1 cellular context compared by ENCODE assay signal in the genomic region with DNA sequence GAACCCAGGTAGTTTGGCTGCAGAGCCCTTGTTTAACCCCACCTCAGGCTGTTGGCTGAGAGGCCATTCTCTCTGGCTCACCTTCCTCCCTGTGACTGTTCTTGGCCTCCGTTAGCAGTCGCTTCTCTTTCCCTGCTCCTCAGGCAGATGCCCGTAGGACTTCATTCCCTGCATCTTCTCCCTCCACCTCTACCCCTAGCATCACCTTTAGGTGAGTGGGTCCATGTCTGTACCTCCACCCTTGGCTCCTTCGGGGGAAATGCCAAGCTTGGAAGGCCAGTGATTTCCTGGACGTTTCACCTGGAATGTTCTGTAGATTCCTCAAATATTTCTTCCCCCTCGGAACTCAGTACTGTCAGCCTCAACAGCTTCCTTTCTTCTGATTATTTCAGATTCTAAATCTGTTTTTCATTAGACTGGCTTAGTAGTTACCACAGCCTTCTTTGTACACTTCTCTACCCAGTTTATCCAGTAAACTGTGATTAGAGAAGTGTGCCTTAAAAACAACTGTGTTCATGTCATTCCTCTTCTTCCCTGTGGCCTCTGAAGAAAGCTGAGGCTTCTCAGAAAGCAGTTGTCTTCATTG.
TF ChIP-seq lines count a peak whose summit lies in the region.

No MANE protein-coding gene starts in this region.

TF ChIP-seq in H1, 55 proteins besides CTCF, POLR2A, EP300 and RAD21:
- TF ChIP-seq SUZ12 (IDR thresholded peaks at IDR 0.05; ENCODE audit: low read length), result no peak
- TF ChIP-seq NRF1 (IDR thresholded peaks at IDR 0.05; ENCODE audit: low read depth, low read length), result no peak
- TF ChIP-seq EGR1 (IDR thresholded peaks at IDR 0.05; ENCODE audit: borderline replicate concordance, low read depth, low read length), result no peak
- no peak for TF ChIP-seq JUND (IDR thresholded peaks at IDR 0.05; ENCODE audit: low read length)
- TF ChIP-seq, protein P1, sequence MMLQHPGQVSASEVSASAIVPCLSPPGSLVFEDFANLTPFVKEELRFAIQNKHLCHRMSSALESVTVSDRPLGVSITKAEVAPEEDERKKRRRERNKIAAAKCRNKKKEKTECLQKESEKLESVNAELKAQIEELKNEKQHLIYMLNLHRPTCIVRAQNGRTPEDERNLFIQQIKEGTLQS (IDR thresholded peaks at IDR 0.05; ENCODE audit: insufficient read depth, low read depth, low read length), result no peak
